1 cellular context compared by ENCODE assay signal in the genomic region with DNA sequence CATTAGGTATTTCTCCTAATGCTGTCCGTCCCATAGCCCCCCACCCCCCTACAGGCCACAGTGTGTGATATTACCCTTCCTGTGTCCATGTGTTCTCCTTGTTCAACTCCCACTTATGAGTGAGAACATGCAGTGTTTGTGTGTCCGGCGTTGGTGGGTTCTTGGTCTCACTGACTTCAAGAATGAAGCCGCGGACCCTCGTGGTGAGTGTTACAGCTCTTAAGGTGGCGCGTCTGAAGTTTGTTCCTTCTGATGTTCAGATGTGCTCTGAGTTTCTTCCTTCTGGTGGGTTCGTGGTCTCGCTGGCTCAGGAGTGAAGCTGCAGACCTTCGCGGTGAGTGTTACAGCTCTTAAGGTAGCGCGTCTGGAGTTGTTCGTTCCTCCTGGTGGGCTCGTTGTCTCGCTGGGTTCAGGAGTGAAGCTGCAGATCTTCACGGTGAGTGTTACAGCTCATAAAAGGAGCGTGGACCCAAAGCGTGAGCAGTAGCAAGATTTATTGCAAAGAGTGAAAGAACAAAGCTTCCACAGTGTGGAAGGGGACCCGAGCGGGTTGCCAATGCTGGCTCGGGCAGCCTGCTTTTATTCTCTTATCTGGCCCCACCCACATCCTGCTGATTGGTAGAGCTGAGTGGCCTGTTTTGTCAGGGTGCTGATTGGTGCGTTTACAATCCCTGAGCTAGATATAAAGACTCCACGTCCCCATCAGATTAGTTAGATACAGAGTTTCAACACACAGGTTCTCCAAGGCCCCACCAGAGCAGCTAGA.
A peak's percentile ranks its signal among the peaks of the same experiment; 100 is the strongest.
TF ChIP-seq lines count a peak whose summit lies in the region.
"Not testable (repeated sequence)": the region's sequence is repeated elsewhere in the genome, so short reads cannot be mapped to it uniquely, and the experiment has no call there.

No MANE protein-coding gene starts in this region.

TF ChIP-seq in HepG2, 621 proteins besides CTCF, POLR2A, EP300 and RAD21 (continued from another document and continues in another):
- peak; percentile 94 for TF ChIP-seq ZNF790 (CRISPR knock-in tag; IDR thresholded peaks at IDR 0.05; ENCODE audit: borderline replicate concordance)
- TF ChIP-seq, protein P1, sequence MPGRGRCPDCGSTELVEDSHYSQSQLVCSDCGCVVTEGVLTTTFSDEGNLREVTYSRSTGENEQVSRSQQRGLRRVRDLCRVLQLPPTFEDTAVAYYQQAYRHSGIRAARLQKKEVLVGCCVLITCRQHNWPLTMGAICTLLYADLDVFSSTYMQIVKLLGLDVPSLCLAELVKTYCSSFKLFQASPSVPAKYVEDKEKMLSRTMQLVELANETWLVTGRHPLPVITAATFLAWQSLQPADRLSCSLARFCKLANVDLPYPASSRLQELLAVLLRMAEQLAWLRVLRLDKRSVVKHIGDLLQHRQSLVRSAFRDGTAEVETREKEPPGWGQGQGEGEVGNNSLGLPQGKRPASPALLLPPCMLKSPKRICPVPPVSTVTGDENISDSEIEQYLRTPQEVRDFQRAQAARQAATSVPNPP (CRISPR knock-in tag; IDR thresholded peaks at IDR 0.05) = peak; percentile 99
- TF ChIP-seq ZNF496 (CRISPR knock-in tag; IDR thresholded peaks at IDR 0.05; ENCODE audit: insufficient replicate concordance) = peak; percentile 52
- TF ChIP-seq ZNF317 (CRISPR knock-in tag; IDR thresholded peaks at IDR 0.05) = peak; percentile 83
- peak; percentile 99 for TF ChIP-seq IRX3 (CRISPR knock-in tag; IDR thresholded peaks at IDR 0.05; ENCODE audit: borderline replicate concordance, low read depth)
- peak; percentile 73 for TF ChIP-seq ZSCAN12 (CRISPR knock-in tag; IDR thresholded peaks at IDR 0.05)
- TF ChIP-seq ZFP62 (CRISPR knock-in tag; IDR thresholded peaks at IDR 0.05) = peak; percentile 67; the same call in 1 of the 2 replicates
- peak; percentile 96 for TF ChIP-seq ZNF234 (CRISPR knock-in tag; conservative IDR thresholded peaks at IDR 0.05)
- TF ChIP-seq GATA4 (IDR thresholded peaks at IDR 0.05; ENCODE audit: borderline replicate concordance, low read depth) = peak; percentile 97
- TF ChIP-seq CREM (IDR thresholded peaks at IDR 0.05) = peak; percentile 71; the same call in 1 of the 2 replicates
- TF ChIP-seq CREM (CRISPR knock-in tag; IDR thresholded peaks at IDR 0.05) = not testable (repeated sequence)
- peak; percentile 92 for TF ChIP-seq HNRNPH1 (optimal IDR thresholded peaks at IDR 0.05; ENCODE audit: low read depth, low read length)
- TF ChIP-seq ZNF780A (CRISPR knock-in tag; IDR thresholded peaks at IDR 0.05) = peak; percentile 98
- TF ChIP-seq RBM39 (IDR thresholded peaks at IDR 0.05; ENCODE audit: low read depth, low read length, poor library complexity, severe bottlenecking) = peak; percentile 85
- TF ChIP-seq JUN (CRISPR knock-in tag; IDR thresholded peaks at IDR 0.05) = peak; percentile 71; the same call in 1 of the 2 replicates
- TF ChIP-seq ZNF101 (CRISPR knock-in tag; IDR thresholded peaks at IDR 0.05; ENCODE audit: borderline replicate concordance, low read depth) = peak; percentile 92; the same call in 1 of the 2 replicates
- TF ChIP-seq BRCA1 (CRISPR knock-in tag; IDR thresholded peaks at IDR 0.05) = peak; percentile 85; the same call in 1 of the 2 replicates
- TF ChIP-seq ARNTL (CRISPR knock-in tag; IDR thresholded peaks at IDR 0.05) = peak; percentile 83; the same call in 1 of the 2 replicates
- 0 out of 2 replicates have a peak, but pooled peaks have one; percentile 55 for TF ChIP-seq ZNF335 (CRISPR knock-in tag; IDR thresholded peaks at IDR 0.05)
- TF ChIP-seq, protein P2, sequence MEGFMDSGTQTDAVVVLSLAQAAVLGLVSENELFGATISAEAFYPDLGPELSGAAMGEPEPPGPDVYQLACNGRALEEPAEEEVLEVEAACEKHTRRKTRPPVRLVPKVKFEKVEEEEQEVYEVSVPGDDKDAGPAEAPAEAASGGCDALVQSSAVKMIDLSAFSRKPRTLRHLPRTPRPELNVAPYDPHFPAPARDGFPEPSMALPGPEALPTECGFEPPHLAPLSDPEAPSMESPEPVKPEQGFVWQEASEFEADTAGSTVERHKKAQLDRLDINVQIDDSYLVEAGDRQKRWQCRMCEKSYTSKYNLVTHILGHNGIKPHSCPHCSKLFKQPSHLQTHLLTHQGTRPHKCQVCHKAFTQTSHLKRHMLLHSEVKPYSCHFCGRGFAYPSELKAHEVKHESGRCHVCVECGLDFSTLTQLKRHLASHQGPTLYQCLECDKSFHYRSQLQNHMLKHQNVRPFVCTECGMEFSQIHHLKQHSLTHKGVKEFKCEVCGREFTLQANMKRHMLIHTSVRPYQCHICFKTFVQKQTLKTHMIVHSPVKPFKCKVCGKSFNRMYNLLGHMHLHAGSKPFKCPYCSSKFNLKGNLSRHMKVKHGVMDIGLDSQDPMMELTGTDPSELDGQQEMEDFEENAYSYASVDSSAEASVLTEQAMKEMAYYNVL (CRISPR knock-in tag; IDR thresholded peaks at IDR 0.05; ENCODE audit: borderline replicate concordance) = peak; percentile 74
- peak; percentile 23 for TF ChIP-seq SRSF4 (IDR thresholded peaks at IDR 0.05; ENCODE audit: low read depth, low read length, poor library complexity, severe bottlenecking)
- peak; percentile 66 for TF ChIP-seq PHF5A (CRISPR knock-in tag; IDR thresholded peaks at IDR 0.05; ENCODE audit: low read depth, unreplicated experiment)
- TF ChIP-seq, protein P3, sequence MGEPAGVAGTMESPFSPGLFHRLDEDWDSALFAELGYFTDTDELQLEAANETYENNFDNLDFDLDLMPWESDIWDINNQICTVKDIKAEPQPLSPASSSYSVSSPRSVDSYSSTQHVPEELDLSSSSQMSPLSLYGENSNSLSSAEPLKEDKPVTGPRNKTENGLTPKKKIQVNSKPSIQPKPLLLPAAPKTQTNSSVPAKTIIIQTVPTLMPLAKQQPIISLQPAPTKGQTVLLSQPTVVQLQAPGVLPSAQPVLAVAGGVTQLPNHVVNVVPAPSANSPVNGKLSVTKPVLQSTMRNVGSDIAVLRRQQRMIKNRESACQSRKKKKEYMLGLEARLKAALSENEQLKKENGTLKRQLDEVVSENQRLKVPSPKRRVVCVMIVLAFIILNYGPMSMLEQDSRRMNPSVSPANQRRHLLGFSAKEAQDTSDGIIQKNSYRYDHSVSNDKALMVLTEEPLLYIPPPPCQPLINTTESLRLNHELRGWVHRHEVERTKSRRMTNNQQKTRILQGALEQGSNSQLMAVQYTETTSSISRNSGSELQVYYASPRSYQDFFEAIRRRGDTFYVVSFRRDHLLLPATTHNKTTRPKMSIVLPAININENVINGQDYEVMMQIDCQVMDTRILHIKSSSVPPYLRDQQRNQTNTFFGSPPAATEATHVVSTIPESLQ (CRISPR knock-in tag; conservative IDR thresholded peaks at IDR 0.05) = peak; percentile 91
- TF ChIP-seq, protein P4, sequence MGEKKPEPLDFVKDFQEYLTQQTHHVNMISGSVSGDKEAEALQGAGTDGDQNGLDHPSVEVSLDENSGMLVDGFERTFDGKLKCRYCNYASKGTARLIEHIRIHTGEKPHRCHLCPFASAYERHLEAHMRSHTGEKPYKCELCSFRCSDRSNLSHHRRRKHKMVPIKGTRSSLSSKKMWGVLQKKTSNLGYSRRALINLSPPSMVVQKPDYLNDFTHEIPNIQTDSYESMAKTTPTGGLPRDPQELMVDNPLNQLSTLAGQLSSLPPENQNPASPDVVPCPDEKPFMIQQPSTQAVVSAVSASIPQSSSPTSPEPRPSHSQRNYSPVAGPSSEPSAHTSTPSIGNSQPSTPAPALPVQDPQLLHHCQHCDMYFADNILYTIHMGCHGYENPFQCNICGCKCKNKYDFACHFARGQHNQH (CRISPR knock-in tag; IDR thresholded peaks at IDR 0.05) = peak; percentile 97
- TF ChIP-seq, protein P5, sequence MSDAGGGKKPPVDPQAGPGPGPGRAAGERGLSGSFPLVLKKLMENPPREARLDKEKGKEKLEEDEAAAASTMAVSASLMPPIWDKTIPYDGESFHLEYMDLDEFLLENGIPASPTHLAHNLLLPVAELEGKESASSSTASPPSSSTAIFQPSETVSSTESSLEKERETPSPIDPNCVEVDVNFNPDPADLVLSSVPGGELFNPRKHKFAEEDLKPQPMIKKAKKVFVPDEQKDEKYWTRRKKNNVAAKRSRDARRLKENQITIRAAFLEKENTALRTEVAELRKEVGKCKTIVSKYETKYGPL (CRISPR knock-in tag; IDR thresholded peaks at IDR 0.05) = peak; percentile 36; the same call in 1 of the 2 replicates
- TF ChIP-seq HMG20A (CRISPR knock-in tag; IDR thresholded peaks at IDR 0.05; ENCODE audit: borderline replicate concordance) = 0 out of 2 replicates have a peak, but pooled peaks have one; percentile 34
- TF ChIP-seq ZNF776 (CRISPR knock-in tag; IDR thresholded peaks at IDR 0.05) = peak; percentile 90
- peak; percentile 86 for TF ChIP-seq EEA1 (CRISPR knock-in tag; IDR thresholded peaks at IDR 0.05; ENCODE audit: borderline replicate concordance)
- TF ChIP-seq SAFB2 (CRISPR knock-in tag; IDR thresholded peaks at IDR 0.05; ENCODE audit: borderline replicate concordance, low read depth) = peak; percentile 99; the same call in 1 of the 2 replicates
- peak; percentile 94 for TF ChIP-seq ZNF572 (CRISPR knock-in tag; IDR thresholded peaks at IDR 0.05)
- TF ChIP-seq MXD4 (CRISPR knock-in tag; IDR thresholded peaks at IDR 0.05) = peak; percentile 44; the same call in 1 of the 2 replicates
- peak; percentile 87 for TF ChIP-seq TOE1 (CRISPR knock-in tag; IDR thresholded peaks at IDR 0.05)
- TF ChIP-seq ZNF615 (CRISPR knock-in tag; IDR thresholded peaks at IDR 0.05; ENCODE audit: borderline replicate concordance) = peak; percentile 97
- peak; percentile 70 for TF ChIP-seq BCL6 (CRISPR knock-in tag; IDR thresholded peaks at IDR 0.05)
- TF ChIP-seq NFKBIZ (CRISPR knock-in tag; IDR thresholded peaks at IDR 0.05) = peak; percentile 88; the same call in 1 of the 2 replicates
- TF ChIP-seq MYC (CRISPR knock-in tag; IDR thresholded peaks at IDR 0.05; ENCODE audit: borderline replicate concordance) = peak; percentile 65; the same call in 1 of the 2 replicates
- TF ChIP-seq YEATS2 (CRISPR knock-in tag; IDR thresholded peaks at IDR 0.05; ENCODE audit: borderline replicate concordance) = peak; percentile 89
- peak; percentile 84 for TF ChIP-seq NFYC (CRISPR knock-in tag; IDR thresholded peaks at IDR 0.05)
- TF ChIP-seq ZNF230 (CRISPR knock-in tag; IDR thresholded peaks at IDR 0.05) = peak; percentile 98; the same call in 1 of the 2 replicates
- TF ChIP-seq, protein P6, sequence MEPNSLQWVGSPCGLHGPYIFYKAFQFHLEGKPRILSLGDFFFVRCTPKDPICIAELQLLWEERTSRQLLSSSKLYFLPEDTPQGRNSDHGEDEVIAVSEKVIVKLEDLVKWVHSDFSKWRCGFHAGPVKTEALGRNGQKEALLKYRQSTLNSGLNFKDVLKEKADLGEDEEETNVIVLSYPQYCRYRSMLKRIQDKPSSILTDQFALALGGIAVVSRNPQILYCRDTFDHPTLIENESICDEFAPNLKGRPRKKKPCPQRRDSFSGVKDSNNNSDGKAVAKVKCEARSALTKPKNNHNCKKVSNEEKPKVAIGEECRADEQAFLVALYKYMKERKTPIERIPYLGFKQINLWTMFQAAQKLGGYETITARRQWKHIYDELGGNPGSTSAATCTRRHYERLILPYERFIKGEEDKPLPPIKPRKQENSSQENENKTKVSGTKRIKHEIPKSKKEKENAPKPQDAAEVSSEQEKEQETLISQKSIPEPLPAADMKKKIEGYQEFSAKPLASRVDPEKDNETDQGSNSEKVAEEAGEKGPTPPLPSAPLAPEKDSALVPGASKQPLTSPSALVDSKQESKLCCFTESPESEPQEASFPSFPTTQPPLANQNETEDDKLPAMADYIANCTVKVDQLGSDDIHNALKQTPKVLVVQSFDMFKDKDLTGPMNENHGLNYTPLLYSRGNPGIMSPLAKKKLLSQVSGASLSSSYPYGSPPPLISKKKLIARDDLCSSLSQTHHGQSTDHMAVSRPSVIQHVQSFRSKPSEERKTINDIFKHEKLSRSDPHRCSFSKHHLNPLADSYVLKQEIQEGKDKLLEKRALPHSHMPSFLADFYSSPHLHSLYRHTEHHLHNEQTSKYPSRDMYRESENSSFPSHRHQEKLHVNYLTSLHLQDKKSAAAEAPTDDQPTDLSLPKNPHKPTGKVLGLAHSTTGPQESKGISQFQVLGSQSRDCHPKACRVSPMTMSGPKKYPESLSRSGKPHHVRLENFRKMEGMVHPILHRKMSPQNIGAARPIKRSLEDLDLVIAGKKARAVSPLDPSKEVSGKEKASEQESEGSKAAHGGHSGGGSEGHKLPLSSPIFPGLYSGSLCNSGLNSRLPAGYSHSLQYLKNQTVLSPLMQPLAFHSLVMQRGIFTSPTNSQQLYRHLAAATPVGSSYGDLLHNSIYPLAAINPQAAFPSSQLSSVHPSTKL (CRISPR knock-in tag; IDR thresholded peaks at IDR 0.05) = peak; percentile 73
